Comparison of ENCODE assay signal across 7 cellular contexts in genomic region chr7:131109757-131110293, GRCh38.
A peak's percentile ranks its signal among the peaks of the same experiment; 100 is the strongest.
DNase-seq lines count a peak whose midpoint lies in the region; ATAC-seq, FAIRE-seq and TF ChIP-seq lines count a peak whose summit lies in the region.

No MANE protein-coding gene starts in this region.

- H3K4me3 Mint-ChIP-seq in activated T-cell treated with anti-CD3 and anti-CD28 coated beads, Interleukin-2, amount 50 U/mL, for 24 hours = peak overlapping the region; percentile 98

- peaks cover 25% of the 10 kb centered on the region for H3K36me3 Mint-ChIP-seq in activated T-cell treated with anti-CD3 and anti-CD28 coated beads, Interleukin-2, amount 50 U/mL, for 24 hours (ENCODE audit: low read depth)

- H3K9ac ChIP-seq in NT2/D1 (ENCODE audit: insufficient read length, low read depth) = peak overlapping the region; percentile 72
- H3K9ac ChIP-seq in mucosa of stomach (ENCODE audit: low read length) = peak overlapping the region; percentile 77

- H3K4me1 ChIP-seq in NT2/D1 (ENCODE audit: insufficient read depth, insufficient read length) (peaks cover 5% of the 10 kb centered on the region), mucosa of stomach (ENCODE audit: control insufficient read depth, insufficient read depth, low read length) (peaks cover 25% of the 10 kb centered on the region)

- DNase-seq in GM12891 (ENCODE audit: insufficient read length, low spot score) (no peak), NT2/D1 (ENCODE audit: low read depth, low spot score) (no peak), erythroblast (lab: John Stamatoyannopoulos, UW) (peak; percentile 81 to 85)
- DNase-seq in activated T-cell treated with anti-CD3 and anti-CD28 coated beads, Interleukin-2, amount 50 U/mL, for 24 hours = peak; percentile 81
- peak; percentile 43 to 58 for DNase-seq in stimulated activated CD8-positive, alpha-beta memory T cell treated with anti-CD3 and anti-CD28 coated beads, Interleukin-7, amount 100 ng/mL, for 48 hours (ENCODE audit: extremely low read depth in 1 of 2, low read depth in 1 of 2)

- H3K27me3 Mint-ChIP-seq in activated T-cell treated with anti-CD3 and anti-CD28 coated beads, Interleukin-2, amount 50 U/mL, for 24 hours = no peaks in the 10 kb centered on the region

- H3K27me3 ChIP-seq in NT2/D1 (ENCODE audit: insufficient read depth, insufficient read length) (peaks cover 30% of the 10 kb centered on the region), mucosa of stomach (ENCODE audit: control insufficient read depth, insufficient read depth, low read length) (peaks cover 15% of the 10 kb centered on the region)

- H3K4me3 ChIP-seq in NT2/D1 (ENCODE audit: insufficient read length, low read depth) = peak overlapping the region; percentile 63
- H3K4me3 ChIP-seq in mucosa of stomach (ENCODE audit: low read length) = peak overlapping the region; percentile 31

- H3K27ac Mint-ChIP-seq in activated T-cell treated with anti-CD3 and anti-CD28 coated beads, Interleukin-2, amount 50 U/mL, for 24 hours = peak overlapping the region; percentile 99

- peak; percentile 24 for ATAC-seq in HG03342 (IDR thresholded peaks at IDR 0.05; ENCODE audit: unreplicated experiment)

- H3K9me3 Mint-ChIP-seq in activated T-cell treated with anti-CD3 and anti-CD28 coated beads, Interleukin-2, amount 50 U/mL, for 24 hours = no peaks in the 10 kb centered on the region

- H3K9me3 ChIP-seq in NT2/D1 (ENCODE audit: insufficient read depth, low read length) = no peaks in the 10 kb centered on the region
- H3K9me3 ChIP-seq in mucosa of stomach (ENCODE audit: control insufficient read depth, low read length) = no peaks in the 10 kb centered on the region

- H3K4me1 Mint-ChIP-seq in activated T-cell treated with anti-CD3 and anti-CD28 coated beads, Interleukin-2, amount 50 U/mL, for 24 hours (ENCODE audit: low read depth) = peaks cover 45% of the 10 kb centered on the region

- no peaks in the 10 kb centered on the region for H3K36me3 ChIP-seq in NT2/D1 (ENCODE audit: insufficient read depth, insufficient read length, low read length)
- no peaks in the 10 kb centered on the region for H3K36me3 ChIP-seq in mucosa of stomach (ENCODE audit: control insufficient read depth, insufficient read depth, low read length)

- peak; percentile 40 for FAIRE-seq in GM12891 (lab: Jason Lieb, UNC)

- TF ChIP-seq POLR2A in GM12891 (IDR thresholded peaks at IDR 0.05; ENCODE audit: low read depth, low read length) (no peak; the same call in 1 of the 2 replicates), erythroblast (IDR thresholded peaks at IDR 0.05; ENCODE audit: low read length) (peak; percentile 29)

TF ChIP-seq in GM12891, 5 proteins besides CTCF, POLR2A, EP300 and RAD21:
- 0 out of 2 replicates have a peak, but pooled peaks have one; percentile 26 for TF ChIP-seq POLR2AphosphoS5 (IDR thresholded peaks at IDR 0.05; ENCODE audit: low read depth, low read length)
- TF ChIP-seq TAF1 (IDR thresholded peaks at IDR 0.05; ENCODE audit: low read depth, low read length) = peak; percentile 60; the same call in 1 of the 2 replicates
- TF ChIP-seq PAX5 (IDR thresholded peaks at IDR 0.05; ENCODE audit: insufficient read depth, low read length, severe bottlenecking) = no peak
- no peak for TF ChIP-seq SPI1 (IDR thresholded peaks at IDR 0.05; ENCODE audit: low read depth, low read length)
- peak; percentile 53; the same call in 1 of the 2 replicates for TF ChIP-seq POU2F2 (IDR thresholded peaks at IDR 0.05; ENCODE audit: low read depth, low read length)

Comparison
In these comparisons a context has a peak if more than half of its experiments do, and no peak if none do; other contexts are left out.
1. DNase-seq: peak in activated T-cell treated with anti-CD3 and anti-CD28 coated beads, Interleukin-2, amount 50 U/mL, for 24 hours (single experiment), erythroblast (2 of 2) and stimulated activated CD8-positive, alpha-beta memory T cell treated with anti-CD3 and anti-CD28 coated beads, Interleukin-7, amount 100 ng/mL, for 48 hours (2 of 2); none in GM12891 (single experiment) and NT2/D1 (single experiment).